ENCODE assay signal across 9 cellular contexts in the genomic region with DNA sequence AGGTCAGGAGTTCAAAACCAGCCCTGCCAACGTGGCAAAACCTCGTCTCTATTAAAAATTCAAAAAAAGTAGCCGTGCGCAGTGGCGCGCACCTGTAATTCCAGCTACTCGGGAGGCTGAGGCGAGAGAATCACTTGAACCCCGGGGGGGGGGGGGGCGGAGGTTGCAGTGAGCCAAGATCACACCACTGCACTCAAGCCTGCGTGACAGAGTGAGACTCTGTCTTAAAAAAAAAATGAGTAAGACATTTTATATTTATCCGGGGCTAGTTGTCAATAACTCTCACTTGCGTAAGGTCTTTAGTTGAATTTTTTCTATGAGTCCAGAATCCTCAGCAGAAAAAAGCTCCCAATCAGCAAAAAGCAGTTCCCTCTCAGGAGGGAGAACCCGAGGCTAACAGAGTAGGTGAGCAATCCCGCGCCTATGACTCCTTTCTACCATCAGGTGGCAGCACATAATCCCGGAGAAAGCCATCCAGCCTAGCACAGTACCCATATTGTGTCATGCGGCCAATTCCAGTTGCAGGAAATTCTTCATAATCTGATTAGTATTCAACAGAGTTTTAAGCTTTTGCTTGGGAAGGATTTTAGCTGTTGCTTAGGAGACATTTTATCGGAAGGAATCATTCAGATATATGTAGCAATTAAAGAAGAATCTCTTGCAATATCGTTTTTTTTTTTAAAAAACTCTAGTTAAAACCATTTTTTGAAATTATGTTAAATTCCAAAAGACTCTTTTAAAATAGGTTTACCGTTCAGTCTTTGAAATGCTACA. TPM values are rescaled to one million over a fixed set of nuclear protein-coding genes. Genes with fewer than 3 reads are reported as not detected.
DNase-seq lines count a peak whose midpoint lies in the region; ATAC-seq and TF ChIP-seq lines count a peak whose summit lies in the region.
"Had no signal": no experiment of that assay in that cellular context is flagged by ENCODE, and none has a peak within 500 bp of the region (broad histone marks: within the 10 kb centered on the region; RNA-seq: fewer than 3 reads in every experiment).

No MANE protein-coding gene starts in this region.

- H3K27ac ChIP-seq in C4-2B = no peak overlapping the region

- intact Hi-C loops in left colon (cut with DNase I, micrococcal nuclease) = loop anchor here in 1 of 2 donors (5.0 kb wide), 1 partner anchor 77 kb away; no protein-coding TSS in a partner anchor

- peak; percentile 92 for TF ChIP-seq CTCF in C4-2B (conservative IDR thresholded peaks at IDR 0.05)

- DNase-seq in GM19238 (ENCODE audit: insufficient read length, low spot score) (peak; percentile 42), NCI-H226 (peak; percentile 44), cerebellar cortex (ENCODE audit: low spot score) (peak; percentile 86), left colon (peak; percentile 64 to 71)
- DNase-seq in stimulated activated CD4-positive, alpha-beta T cell treated with anti-CD3 and anti-CD28 coated beads, Interleukin-4, amount 100 ng/mL, for 24 hours = peak; percentile 64

- peak; percentile 99 for ATAC-seq in HG03196 (IDR thresholded peaks at IDR 0.05; ENCODE audit: unreplicated experiment)
- ATAC-seq in activated CD4-positive, CD25-positive, alpha-beta regulatory T cell treated with anti-CD3 and anti-CD28 coated beads, Interleukin-2, amount 50 U/mL, for 24 hours = peak; percentile 90 to 91
- peak; percentile 99 for ATAC-seq in left colon

RNA-seq across cellular contexts. Expression of a gene that starts 11.9 kb away (rescaled TPM):
- not detected for total RNA-seq in left colon
- total RNA-seq: T-helper 1 cell treated with Interleukin-12 subunit alpha and Interleukin-12 subunit beta and Interleukin-4 antibody, amounts not matched to agents 30 ng/mL and 1 ng/mL, for 36 hours had no signal

RNA-seq across cellular contexts. Expression of a gene that starts 14.6 kb away (rescaled TPM):
- total RNA-seq in left colon = not detected
- total RNA-seq: T-helper 1 cell treated with Interleukin-12 subunit alpha and Interleukin-12 subunit beta and Interleukin-4 antibody, amounts not matched to agents 30 ng/mL and 1 ng/mL, for 36 hours had no signal

RNA-seq across cellular contexts. Expression of a gene that starts 29.3 kb away (rescaled TPM):
- total RNA-seq in left colon = not detected
- total RNA-seq: T-helper 1 cell treated with Interleukin-12 subunit alpha and Interleukin-12 subunit beta and Interleukin-4 antibody, amounts not matched to agents 30 ng/mL and 1 ng/mL, for 36 hours had no signal

RNA-seq across cellular contexts. Expression of a gene that starts 45.6 kb away (rescaled TPM):
- total RNA-seq in left colon = not detected
- total RNA-seq: T-helper 1 cell treated with Interleukin-12 subunit alpha and Interleukin-12 subunit beta and Interleukin-4 antibody, amounts not matched to agents 30 ng/mL and 1 ng/mL, for 36 hours had no signal

RNA-seq across cellular contexts. Expression of a gene that starts 50.9 kb away (rescaled TPM):
- not detected for total RNA-seq in left colon
- total RNA-seq: T-helper 1 cell treated with Interleukin-12 subunit alpha and Interleukin-12 subunit beta and Interleukin-4 antibody, amounts not matched to agents 30 ng/mL and 1 ng/mL, for 36 hours had no signal
